Comparison of ENCODE assay signal across 8 cellular contexts in genomic region chr14:50342211-50343080, GRCh38. TPM values are rescaled to one million over a fixed set of nuclear protein-coding genes. Genes with fewer than 3 reads are reported as not detected.
DNase-seq lines count a peak whose midpoint lies in the region; ATAC-seq and TF ChIP-seq lines count a peak whose summit lies in the region.

No MANE protein-coding gene starts in this region.

- H3K4me2 ChIP-seq in PC-3 (ENCODE audit: low read length) = peak overlapping the region; percentile 58

- no peaks in the 10 kb centered on the region for H3K9me2 ChIP-seq in PC-3 (replicated peaks; ENCODE audit: low read length)

- H3K4me3 ChIP-seq in PC-3 (ENCODE audit: low read length) (peak overlapping the region; percentile 13; the same call in 1 of the 2 replicates), astrocyte of the cerebellum (ENCODE audit: low read depth, low read length) (no peak overlapping the region), sigmoid colon (peak overlapping the region; percentile 14 to 38 (median 26))

- ATAC-seq in HG03108 (IDR thresholded peaks at IDR 0.05; ENCODE audit: unreplicated experiment) = peak; percentile 55
- ATAC-seq in PC-3 = peak; percentile 95

- H3K36me3 ChIP-seq in PC-3 (ENCODE audit: low read depth, low read length) (no peaks in the 10 kb centered on the region), sigmoid colon (peaks cover 0 to 10% (median 2%) of the 10 kb centered on the region in 4 donors)

- BruUV-seq in PC-3 (replicated peaks; lab: Mats Ljungman, UMichigan) = no TSS peak

- peak in 1 of 4 donors; percentile 10 for TF ChIP-seq EP300 in sigmoid colon (IDR thresholded peaks at IDR 0.05)

- POLR2A ChIA-PET in PC-3 (lab: Charles Lee; ENCODE audit: unreplicated experiment) = interaction anchor here (0.6 to 0.9 kb wide), 4 partner anchors 8 to 189 kb away, joined by 3 to 32 read pairs (median 5); no protein-coding TSS in a partner anchor

- no peaks in the 10 kb centered on the region for H3F3A ChIP-seq in PC-3 (ENCODE audit: low read length, unreplicated experiment)

- TF ChIP-seq CTCF in PC-3 (conservative IDR thresholded peaks at IDR 0.05; ENCODE audit: low read depth, low read length) (peak; percentile 72), astrocyte of the cerebellum (IDR thresholded peaks at IDR 0.05; ENCODE audit: low read depth, low read length, missing control alignments) (peak; percentile 28), sigmoid colon (IDR thresholded peaks at IDR 0.05) (peak in 1 of 4 experiments; percentile 16)

- H4K20me1 ChIP-seq in PC-3 (ENCODE audit: low read length) = no peaks in the 10 kb centered on the region

- intact Hi-C loops in PC-3 (cut with micrococcal nuclease) (loop anchor here (1.0 to 5.0 kb wide), 4 partner anchors 21 to 190 kb away; partner anchors contain the start of genes CDKL1 and MAP4K5), sigmoid colon (cut with DNase I) (loop anchor here (2.0 kb wide), 1 partner anchor 190 kb away; the partner anchor contains the start of gene MAP4K5)

- no peak overlapping the region for H3K9ac ChIP-seq in PC-3 (ENCODE audit: low read length)

- in situ Hi-C loops in astrocyte of the cerebellum (cut with HindIII; ENCODE audit: low sequenced_read_pairs) = no loop called here

- DNase-seq in EL = peak; percentile 83
- DNase-seq in PC-3 = peak; percentile 86
- peak; percentile 61 for DNase-seq in astrocyte of the cerebellum (ENCODE audit: low read depth)
- DNase-seq in hepatic stellate cell (ENCODE audit: low spot score) = peak; percentile 55
- DNase-seq in sigmoid colon = peak; percentile 88
- no peak for DNase-seq in RPMI8226
- DNase-seq in RKO (ENCODE audit: low spot score) = no peak

- WGBS in sigmoid colon, 2 donors = 9 to 27% methylated on average over 8 of the region's 8 CpGs

- H3K4me1 ChIP-seq in PC-3 (ENCODE audit: insufficient read depth, low read length) = peaks cover 22% of the 10 kb centered on the region
- H3K4me1 ChIP-seq in sigmoid colon = peaks cover 0 to 93% (median 64%) of the 10 kb centered on the region in 4 donors

- TF ChIP-seq POLR2A in sigmoid colon (IDR thresholded peaks at IDR 0.05) = no peak

- no peaks in the 10 kb centered on the region for H3K79me2 ChIP-seq in PC-3 (ENCODE audit: low read length)

- H2AFZ ChIP-seq in PC-3 (ENCODE audit: low read length) = peak overlapping the region; percentile 12; the same call in 1 of the 2 replicates

- H3K27me3 ChIP-seq in PC-3 (ENCODE audit: low read length) = no peaks in the 10 kb centered on the region
- H3K27me3 ChIP-seq in sigmoid colon = no peaks in the 10 kb centered on the region

- no peaks in the 10 kb centered on the region for H3K9me3 ChIP-seq in PC-3 (ENCODE audit: low read length)
- no peaks in the 10 kb centered on the region for H3K9me3 ChIP-seq in sigmoid colon

- H3K27ac ChIP-seq in PC-3 (ENCODE audit: low read length) (no peak overlapping the region), sigmoid colon (peak overlapping the region; percentile 55 to 81 (median 68))

- CTCF ChIA-PET in PC-3 (lab: Charles Lee) = interaction anchor here (0.5 to 1.1 kb wide), 12 partner anchors 20 to 458 kb away, joined by 3 to 14 read pairs (median 5); partner anchors contain the start of gene MAP4K5

RNA-seq across cellular contexts. Expression of gene DMAC2L, which starts 30.3 kb away (rescaled TPM):
- total RNA-seq in PC-3 (2014; rRNA removed) (2.3 and 18.1 TPM in 2 replicates), sigmoid colon (10 to 100 TPM; 12.2 to 37.1 (median 28.5) TPM)
- 10 to 100 TPM; 15.2 to 30.0 (median 19.4) TPM for polyA plus RNA-seq in sigmoid colon

RNA-seq across cellular contexts. Expression of gene L2HGDH, which starts 30.4 kb away (rescaled TPM):
- 27.8 and 41.6 TPM in 2 replicates for total RNA-seq in PC-3 (2014; rRNA removed)
- 1 to 10 TPM; 2.7 to 6.3 (median 3.6) TPM for total RNA-seq in sigmoid colon
- polyA plus RNA-seq in sigmoid colon = 1 to 10 TPM; 3.6 to 6.7 (median 5.7) TPM

RNA-seq across cellular contexts. Expression of gene CDKL1, which starts 54.2 kb away (rescaled TPM):
- total RNA-seq in PC-3 (2014; rRNA removed) (7.1 and 14.4 TPM in 2 replicates), sigmoid colon (10 to 100 TPM; 39.8 to 91.8 (median 58.6) TPM)
- polyA plus RNA-seq in sigmoid colon = 1 to 10 TPM; 4.2 to 6.4 (median 5.4) TPM

Comparison
In these comparisons a context has a peak if more than half of its experiments do, and no peak if none do; other contexts are left out.
1. DNase-seq: peak in EL (single experiment), PC-3 (single experiment), astrocyte of the cerebellum (single experiment), hepatic stellate cell (single experiment) and sigmoid colon (single experiment); none in RPMI8226 (single experiment) and RKO (single experiment).